Comparison of ENCODE assay signal across 19 cellular contexts in genomic region chr2:53594586-53594918, GRCh38.
DNase-seq lines count a peak whose midpoint lies in the region; ATAC-seq, FAIRE-seq and TF ChIP-seq lines count a peak whose summit lies in the region.
"Had no signal": no experiment of that assay in that cellular context is flagged by ENCODE, and none has a peak within 500 bp of the region (broad histone marks: within the 10 kb centered on the region; RNA-seq: fewer than 3 reads in every experiment).

No MANE protein-coding gene starts in this region.

- no peak overlapping the region for H4K8ac ChIP-seq in IMR-90 (ENCODE audit: low read depth in 2 of 2, low read length in 2 of 2)

- no peak overlapping the region for H2BK5ac ChIP-seq in IMR-90 (ENCODE audit: low read depth, low read length, poor library complexity, severe bottlenecking)

- no peak overlapping the region for H3K4ac ChIP-seq in IMR-90 (ENCODE audit: low read depth, low read length)

- no peak overlapping the region for H2BK120ac ChIP-seq in IMR-90 (ENCODE audit: low read depth, low read length)

- CTCF ChIA-PET in IMR-90 (lab: Yijun Ruan, JAX) = no interaction called here

- BruUV-seq in IMR-90 (replicated peaks; lab: Mats Ljungman, UMichigan) = no TSS peak

- H3K79me2 ChIP-seq in keratinocyte (ENCODE audit: control insufficient read depth, insufficient read depth, low read length) = no peaks in the 10 kb centered on the region

- no peak overlapping the region for H2BK20ac ChIP-seq in IMR-90 (ENCODE audit: low read depth, low read length)

- no peak overlapping the region for H4K91ac ChIP-seq in IMR-90 (ENCODE audit: insufficient read depth, low read depth, low read length)

- H3K4me1 ChIP-seq in IMR-90 (ENCODE audit: control insufficient read depth, insufficient read depth, low read length) = no peaks in the 10 kb centered on the region
- no peaks in the 10 kb centered on the region for H3K4me1 ChIP-seq in keratinocyte (ENCODE audit: control insufficient read depth, extremely low read depth, insufficient read depth, low read length)
- H3K4me1 ChIP-seq: prostate gland, upper lobe of left lung had no signal

- DNase-seq in DMS79 treated with DMSO at 0.1 percent for 48 hours (lab: John Stamatoyannopoulos, UW) (peak; percentile 92), IMR-90 (no peak), NCI-H510A treated with DMSO at 0.1 percent for 48 hours (lab: John Stamatoyannopoulos, UW) (peak; percentile 29), keratinocyte (ENCODE audit: low read depth, low spot score) (no peak), GM12891 (ENCODE audit: insufficient read length, low spot score) (no peak), cardiac septum (ENCODE audit: low spot score) (no peak), HPDE6-E6E7 (ENCODE audit: extremely low spot score) (no peak)
- no peak for DNase-seq in stimulated activated CD8-positive, alpha-beta memory T cell treated with anti-CD3 and anti-CD28 coated beads, Interleukin-4, amount 100 ng/mL, for 48 hours
- DNase-seq: activated CD4-positive, alpha-beta T cell treated with anti-CD3 and anti-CD28 coated beads, Interleukin-2, amount 50 U/mL, for 1 hour; activated naive CD8-positive, alpha-beta T cell treated with anti-CD3 and anti-CD28 coated beads, Interleukin-2, amount 10 ng/mL, durations not matched to agents 7 days and 5 days; CD8-positive, alpha-beta memory T cell; head of caudate nucleus; NCI-H187 treated with DMSO at 0.1 percent for 48 hours; NCI-H526; Right ventricle myocardium superior; upper lobe of left lung had no signal

- no peak; the same call in 1 of the 2 replicates for ATAC-seq in IMR-90 (ENCODE audit: low read depth)
- ATAC-seq: left lobe of liver had no signal

- H3K9me1 ChIP-seq in IMR-90 (ENCODE audit: insufficient read depth, low read length) (no peaks in the 10 kb centered on the region), keratinocyte (ENCODE audit: control insufficient read depth, extremely low read depth, insufficient read depth, low read length) (no peaks in the 10 kb centered on the region)

- dilution Hi-C loops in IMR-90 (cut with HindIII; ENCODE audit: low sequenced_read_pairs, unreplicated experiment) (no loop called here), keratinocyte (cut with MboI; ENCODE audit: extremely low pct_ligation_motif_present, low sequenced_read_pairs) (no loop called here)

- intact Hi-C loops in IMR-90 (cut with micrococcal nuclease) = no loop called here
- intact Hi-C loops in cardiac septum (cut with DNase I) = no loop called here

- H2AFZ ChIP-seq in IMR-90 (replicated peaks; ENCODE audit: low read length, poor library complexity) (no peak overlapping the region), keratinocyte (ENCODE audit: control insufficient read depth, low read length) (no peak overlapping the region)

- no peak for TF ChIP-seq POLR2A in IMR-90 (IDR thresholded peaks at IDR 0.05; ENCODE audit: low read depth, low read length)
- no peak for TF ChIP-seq POLR2A in GM12891 (IDR thresholded peaks at IDR 0.05; ENCODE audit: low read depth, low read length)

- TF ChIP-seq RAD21 in IMR-90 (IDR thresholded peaks at IDR 0.05; ENCODE audit: low read length) = no peak

- no peak overlapping the region for H2AK9ac ChIP-seq in IMR-90 (replicated peaks; ENCODE audit: low read depth, low read length, poor library complexity)

- H3K9ac ChIP-seq in IMR-90 (ENCODE audit: low read depth, low read length) (no peak overlapping the region), keratinocyte (ENCODE audit: control insufficient read depth, extremely low read depth, insufficient read depth, low read length) (no peak overlapping the region)

- TF ChIP-seq CTCF in IMR-90 (conservative IDR thresholded peaks at IDR 0.05; ENCODE audit: low read depth, low read length) (no peak), keratinocyte (optimal IDR thresholded peaks at IDR 0.05 in 1 of 3, IDR thresholded peaks at IDR 0.05 in 1 of 3, conservative IDR thresholded peaks at IDR 0.05 in 1 of 3; ENCODE audit: extremely low read depth in 1 of 3, insufficient read depth in 2 of 3, low read length in 3 of 3) (no peak)

- H3K23ac ChIP-seq in IMR-90 (ENCODE audit: low read depth, low read length) = no peak overlapping the region

- H2AK5ac ChIP-seq in IMR-90 (ENCODE audit: low read depth, low read length) = no peak overlapping the region

- no peaks in the 10 kb centered on the region for H3K36me3 ChIP-seq in IMR-90 (ENCODE audit: control insufficient read depth, insufficient read depth, low read length)
- H3K36me3 ChIP-seq in keratinocyte (ENCODE audit: control insufficient read depth in 2 of 2, extremely low read depth in 1 of 2, insufficient read depth in 2 of 2, low read length in 2 of 2) = no peaks in the 10 kb centered on the region
- H3K36me3 ChIP-seq: brain microvascular endothelial cell, prostate gland, upper lobe of left lung had no signal

- POLR2A ChIA-PET in IMR-90 (lab: Charles Lee; ENCODE audit: unreplicated experiment) = no interaction called here

- FAIRE-seq in keratinocyte (lab: Jason Lieb, UNC) (no peak), GM12891 (lab: Jason Lieb, UNC) (no peak)

- H3K56ac ChIP-seq in IMR-90 (ENCODE audit: extremely low read depth, insufficient read depth, low read length) = no peak overlapping the region

- H3K27ac ChIP-seq in IMR-90 (ENCODE audit: insufficient read depth, low read length) (no peak overlapping the region), keratinocyte (ENCODE audit: control insufficient read depth, insufficient read depth, low read length) (no peak overlapping the region)
- H3K27ac ChIP-seq: brain microvascular endothelial cell, prostate gland, upper lobe of left lung had no signal

- no peak overlapping the region for H3K18ac ChIP-seq in IMR-90 (ENCODE audit: low read depth, low read length)

- no peak overlapping the region for H2BK15ac ChIP-seq in IMR-90 (ENCODE audit: low read depth, low read length)

- H3K4me2 ChIP-seq in IMR-90 (ENCODE audit: low read depth, low read length) = peak overlapping the region; percentile 39; the same call in 1 of the 2 replicates
- H3K4me2 ChIP-seq in keratinocyte (ENCODE audit: control insufficient read depth, extremely low read depth, insufficient read depth, low read depth, low read length) = peak overlapping the region; percentile 36

- H4K20me1 ChIP-seq in IMR-90 (ENCODE audit: insufficient read depth, low read length) = no peaks in the 10 kb centered on the region
- no peaks in the 10 kb centered on the region for H4K20me1 ChIP-seq in keratinocyte (ENCODE audit: control insufficient read depth, extremely low read depth, insufficient read depth, low read length)

- H3K27me3 ChIP-seq in IMR-90 (ENCODE audit: control insufficient read depth, insufficient read depth, low read length) (no peaks in the 10 kb centered on the region), keratinocyte (ENCODE audit: control insufficient read depth, extremely low read depth, insufficient read depth, low read length) (no peaks in the 10 kb centered on the region)
- H3K27me3 ChIP-seq: brain microvascular endothelial cell, upper lobe of left lung had no signal

- no peaks in the 10 kb centered on the region for H3K9me3 ChIP-seq in IMR-90 (ENCODE audit: control insufficient read depth, insufficient read depth, low read length)
- H3K9me3 ChIP-seq in keratinocyte (ENCODE audit: control insufficient read depth, low read depth, low read length) = no peaks in the 10 kb centered on the region
- H3K9me3 ChIP-seq: prostate gland, upper lobe of left lung had no signal

- no peak overlapping the region for H3K14ac ChIP-seq in IMR-90 (replicated peaks; ENCODE audit: low read depth, low read length)

- H3K4me3 ChIP-seq in IMR-90 (ENCODE audit: insufficient read depth, low read depth, low read length) = no peak overlapping the region
- H3K4me3 ChIP-seq in keratinocyte (ENCODE audit: control insufficient read depth in 2 of 3, extremely low read depth in 1 of 3, insufficient read depth in 2 of 3, low read depth in 1 of 3, low read length in 3 of 3) = no peak overlapping the region
- H3K4me3 ChIP-seq: prostate gland, upper lobe of left lung had no signal

- in situ Hi-C loops in IMR-90 (cut with MboI; ENCODE audit: low sequenced_read_pairs) = no loop called here

- no CpG with 5 or more reads among the region's 1 CpG for WGBS in IMR-90 (ENCODE audit: extremely low coverage in 2 of 2, insufficient read length in 1 of 2), 2 experiments

- no peak overlapping the region for H4K5ac ChIP-seq in IMR-90 (ENCODE audit: low read depth, low read length)

- no peaks in the 10 kb centered on the region for H3K79me1 ChIP-seq in IMR-90 (ENCODE audit: low read depth in 1 of 2, low read length in 2 of 2)

TF ChIP-seq in IMR-90, 13 proteins besides CTCF, POLR2A, EP300 and RAD21 (continues in another document):
- no peak for TF ChIP-seq MAZ (IDR thresholded peaks at IDR 0.05; ENCODE audit: borderline replicate concordance, low read depth, low read length)
- TF ChIP-seq USF2 (IDR thresholded peaks at IDR 0.05; ENCODE audit: low read depth, low read length) = no peak
- TF ChIP-seq RCOR1 (IDR thresholded peaks at IDR 0.05; ENCODE audit: insufficient replicate concordance, low read length) = no peak

TF ChIP-seq in GM12891, 5 proteins besides CTCF, POLR2A, EP300 and RAD21:
- TF ChIP-seq PAX5 (IDR thresholded peaks at IDR 0.05; ENCODE audit: insufficient read depth, low read length, severe bottlenecking) = no peak
- TF ChIP-seq POU2F2 (IDR thresholded peaks at IDR 0.05; ENCODE audit: low read depth, low read length) = no peak
- no peak for TF ChIP-seq POLR2AphosphoS5 (IDR thresholded peaks at IDR 0.05; ENCODE audit: low read depth, low read length)
- TF ChIP-seq SPI1 (IDR thresholded peaks at IDR 0.05; ENCODE audit: low read depth, low read length) = no peak
- TF ChIP-seq TAF1 (IDR thresholded peaks at IDR 0.05; ENCODE audit: low read depth, low read length) = no peak
TF ChIP-seq in GM12891: peak in this region for 0.

Comparison
In these comparisons a context has a peak if more than half of its experiments do, and no peak if none do; other contexts are left out.
1. DNase-seq: peak in DMS79 treated with DMSO at 0.1 percent for 48 hours (single experiment) and NCI-H510A treated with DMSO at 0.1 percent for 48 hours (single experiment); none in IMR-90 (single experiment), keratinocyte (single experiment), GM12891 (single experiment), cardiac septum (single experiment), HPDE6-E6E7 (single experiment) and stimulated activated CD8-positive, alpha-beta memory T cell treated with anti-CD3 and anti-CD28 coated beads, Interleukin-4, amount 100 ng/mL, for 48 hours (single experiment).